In the genomic region with DNA sequence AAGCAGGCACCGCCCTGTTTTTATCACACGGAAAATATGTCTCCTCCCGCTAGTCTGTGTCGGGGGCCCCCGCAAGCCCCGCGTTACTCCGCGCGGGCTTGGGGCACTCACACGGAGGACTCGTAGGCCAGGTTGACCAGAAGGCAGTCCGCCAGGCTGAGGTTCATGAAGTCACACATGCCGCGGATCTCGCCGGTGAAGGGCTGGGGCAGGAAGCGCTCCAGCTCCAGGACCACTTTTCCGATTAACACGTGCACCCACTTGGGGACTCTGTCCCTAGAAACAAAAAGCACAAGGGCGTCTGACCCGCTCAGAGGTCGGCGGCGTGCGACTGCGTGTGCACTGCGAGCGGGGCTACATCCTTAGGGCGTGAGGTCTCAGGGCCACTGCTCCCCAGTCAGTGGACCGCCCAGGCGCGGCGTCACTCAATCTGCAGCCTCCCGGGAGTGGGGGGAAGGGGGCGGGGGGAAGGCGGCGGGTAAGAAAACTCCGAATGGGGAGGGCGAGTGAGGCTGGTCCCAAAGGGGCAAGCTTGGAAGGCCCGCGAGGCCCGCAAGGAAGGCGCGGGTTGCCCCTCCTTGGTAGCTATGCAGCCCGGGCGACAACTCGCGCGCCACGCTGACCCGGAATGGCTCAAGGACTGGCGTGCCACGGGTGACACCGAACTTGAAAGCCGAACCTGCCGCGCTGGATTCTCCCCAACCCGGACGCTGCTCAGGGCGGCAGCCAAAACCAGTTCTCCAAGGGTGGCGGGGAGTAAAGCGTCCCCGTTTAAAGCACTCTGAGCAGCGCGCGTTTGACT, we compare ENCODE assay signal across 9 cellular contexts. TPM values are rescaled to one million over a fixed set of nuclear protein-coding genes. Genes with fewer than 3 reads are reported as not detected.
A peak's percentile ranks its signal among the peaks of the same experiment; 100 is the strongest.
DNase-seq lines count a peak whose midpoint lies in the region; ATAC-seq and TF ChIP-seq lines count a peak whose summit lies in the region.
"Had no signal": no experiment of that assay in that cellular context is flagged by ENCODE, and none has a peak within 500 bp of the region (broad histone marks: within the 10 kb centered on the region; RNA-seq: fewer than 3 reads in every experiment).

No MANE protein-coding gene starts in this region.

- no peaks in the 10 kb centered on the region for H3K79me2 ChIP-seq in osteoblast (ENCODE audit: insufficient read depth, low read length)

- H3K27me3 ChIP-seq in CD4-positive, alpha-beta memory T cell (ENCODE audit: insufficient read depth, low read length): no peaks in the 10 kb centered on the region
- H3K27me3 ChIP-seq in SJSA1 (replicated peaks) (no peaks in the 10 kb centered on the region), osteoblast (ENCODE audit: insufficient read depth, low read length) (no peaks in the 10 kb centered on the region), thoracic aorta (replicated peaks; ENCODE audit: insufficient read depth) (no peaks in the 10 kb centered on the region)

- POLR2A ChIA-PET in CD4-positive, alpha-beta memory T cell (lab: Charles Lee; ENCODE audit: partially characterized antibody): interaction anchor here (0.7 to 2.9 kb wide), 23 partner anchors 8 to 1922 kb away, joined by 3 to 31 read pairs (median 4); partner anchors contain the start of genes CDKL2, G3BP2, NUP54 and RCHY1

- no peaks in the 10 kb centered on the region for H3K9me3 ChIP-seq in CD4-positive, alpha-beta memory T cell (ENCODE audit: control insufficient read depth in 1 of 2, low read length in 2 of 2)
- no peaks in the 10 kb centered on the region for H3K9me3 ChIP-seq in SJSA1 (replicated peaks)
- no peaks in the 10 kb centered on the region for H3K9me3 ChIP-seq in osteoblast (ENCODE audit: low read depth, low read length)
- no peaks in the 10 kb centered on the region for H3K9me3 ChIP-seq in thoracic aorta

- peak overlapping the region; percentile 81 for H3K4me2 ChIP-seq in osteoblast (ENCODE audit: insufficient read depth, low read length)

- peaks cover 10 to 35% (median 19%) of the 10 kb centered on the region in 4 donors for H3K4me1 Mint-ChIP-seq in CD4-positive, alpha-beta memory T cell
- H3K4me1 Mint-ChIP-seq in activated naive CD4-positive, alpha-beta T cell treated with anti-CD3 and anti-CD28 coated beads, Interleukin-2, amount 10 ng/mL, durations not matched to agents 7 days and 5 days: peaks cover 25% of the 10 kb centered on the region

- H3K27ac ChIP-seq in CD4-positive, alpha-beta memory T cell (ENCODE audit: low read depth, low read length): peak overlapping the region; percentile 75
- peak overlapping the region; percentile 28; the same call in 1 of the 2 replicates for H3K27ac ChIP-seq in SJSA1
- peak overlapping the region; percentile 57 for H3K27ac ChIP-seq in osteoblast (ENCODE audit: low read depth, low read length)
- peak overlapping the region; percentile 34 to 73 for H3K27ac ChIP-seq in thoracic aorta

- intact Hi-C loops in CD4-positive, alpha-beta memory T cell (cut with micrococcal nuclease): loop anchor here (1.0 to 10.0 kb wide), 7 partner anchors 50 to 1217 kb away; partner anchors contain the start of genes CCNG2, CCNI, G3BP2 and NUP54

- TF ChIP-seq CTCF in osteoblast (IDR thresholded peaks at IDR 0.05; ENCODE audit: extremely low read depth, low read depth, low read length): no peak
- TF ChIP-seq CTCF in thoracic aorta (IDR thresholded peaks at IDR 0.05): no peak

- H2AFZ ChIP-seq in osteoblast (ENCODE audit: low read length): peak overlapping the region; percentile 92

- H3K27me3 Mint-ChIP-seq in CD4-positive, alpha-beta memory T cell: no peaks in the 10 kb centered on the region
- H3K27me3 Mint-ChIP-seq in activated naive CD4-positive, alpha-beta T cell treated with anti-CD3 and anti-CD28 coated beads, Interleukin-2, amount 10 ng/mL, durations not matched to agents 7 days and 5 days: no peaks in the 10 kb centered on the region

- peaks cover 13 to 39% of the 10 kb centered on the region in 2 donors for H3K36me3 Mint-ChIP-seq in CD4-positive, alpha-beta memory T cell
- peaks cover 25% of the 10 kb centered on the region for H3K36me3 Mint-ChIP-seq in activated naive CD4-positive, alpha-beta T cell treated with anti-CD3 and anti-CD28 coated beads, Interleukin-2, amount 10 ng/mL, durations not matched to agents 7 days and 5 days

- H3K27ac Mint-ChIP-seq in CD4-positive, alpha-beta memory T cell: peak overlapping the region; percentile 96 to 98 (median 98)
- peak overlapping the region; percentile 99 for H3K27ac Mint-ChIP-seq in activated naive CD4-positive, alpha-beta T cell treated with anti-CD3 and anti-CD28 coated beads, Interleukin-2, amount 10 ng/mL, durations not matched to agents 7 days and 5 days

- no peaks in the 10 kb centered on the region for H3K9me3 Mint-ChIP-seq in CD4-positive, alpha-beta memory T cell
- no peaks in the 10 kb centered on the region for H3K9me3 Mint-ChIP-seq in activated naive CD4-positive, alpha-beta T cell treated with anti-CD3 and anti-CD28 coated beads, Interleukin-2, amount 10 ng/mL, durations not matched to agents 7 days and 5 days

- peaks cover 19% of the 10 kb centered on the region for H3K4me1 ChIP-seq in CD4-positive, alpha-beta memory T cell (ENCODE audit: insufficient read depth, low read length)
- H3K4me1 ChIP-seq in SJSA1 (replicated peaks) (peaks cover 6% of the 10 kb centered on the region; the same call in 1 of the 2 replicates), osteoblast (ENCODE audit: insufficient read depth, low read length) (peaks cover 5% of the 10 kb centered on the region), thoracic aorta (ENCODE audit: control insufficient read depth in 1 of 2, low read depth in 2 of 2) (peaks cover 3 to 14% of the 10 kb centered on the region in 2 donors)

- peak overlapping the region; percentile 97 to 99 (median 98) for H3K4me3 Mint-ChIP-seq in CD4-positive, alpha-beta memory T cell
- H3K4me3 Mint-ChIP-seq in activated naive CD4-positive, alpha-beta T cell treated with anti-CD3 and anti-CD28 coated beads, Interleukin-2, amount 10 ng/mL, durations not matched to agents 7 days and 5 days: peak overlapping the region; percentile 98

- CTCF ChIA-PET in CD4-positive, alpha-beta memory T cell (lab: Charles Lee; ENCODE audit: partially characterized antibody): interaction anchor here (1.1 to 2.2 kb wide), 9 partner anchors 9 to 213 kb away, joined by 3 to 20 read pairs (median 4); no protein-coding TSS in a partner anchor
- CTCF ChIA-PET in activated naive CD4-positive, alpha-beta T cell treated with anti-CD3 and anti-CD28 coated beads, Interleukin-2, amount 10 ng/mL, durations not matched to agents 7 days and 5 days (lab: Charles Lee): interaction anchor here (1.0 to 1.6 kb wide), 5 partner anchors 11 to 56 kb away, joined by 3 to 6 read pairs (median 4); partner anchors contain the start of gene SDAD1

- H3K36me3 ChIP-seq in CD4-positive, alpha-beta memory T cell (ENCODE audit: insufficient read depth, low read length): peaks cover 4% of the 10 kb centered on the region
- peaks cover 9% of the 10 kb centered on the region; the same call in 1 of the 2 replicates for H3K36me3 ChIP-seq in SJSA1
- peaks cover under 1% of the 10 kb centered on the region for H3K36me3 ChIP-seq in osteoblast (ENCODE audit: insufficient read depth, low read length)
- no peaks in the 10 kb centered on the region for H3K36me3 ChIP-seq in thoracic aorta

- no peaks in the 10 kb centered on the region for H4K20me1 ChIP-seq in osteoblast (ENCODE audit: insufficient read depth, low read length)

- peak; percentile 53 for ATAC-seq in HG03439 (IDR thresholded peaks at IDR 0.05; ENCODE audit: unreplicated experiment)
- ATAC-seq in thoracic aorta (ENCODE audit: insufficient number of reproducible peaks, low FRiP score, low read depth): peak; percentile 80

- DNase-seq in CD4-positive, alpha-beta memory T cell: peak; percentile 67 to 87 (median 72)
- DNase-seq in GM19238 (ENCODE audit: insufficient read length, low spot score): peak; percentile 71
- peak; percentile 63 to 76 for DNase-seq in SJSA1 (ENCODE audit: low read depth in 1 of 2, low spot score in 2 of 2)
- DNase-seq in activated naive CD4-positive, alpha-beta T cell treated with anti-CD3 and anti-CD28 coated beads, Interleukin-2, amount 10 ng/mL, durations not matched to agents 7 days and 5 days: peak; percentile 90
- peak; percentile 69 for DNase-seq in glomerular visceral epithelial cell (ENCODE audit: extremely low spot score)
- peak; percentile 96 for DNase-seq in osteoblast (ENCODE audit: insufficient read length, low spot score, missing footprints)
- peak; percentile 30 for DNase-seq in thoracic aorta (ENCODE audit: low spot score)

- peak overlapping the region; percentile 80 to 98 for H3K4me3 ChIP-seq in CD4-positive, alpha-beta memory T cell (ENCODE audit: low read length in 2 of 2)
- H3K4me3 ChIP-seq in SJSA1 (peak overlapping the region; percentile 56), osteoblast (ENCODE audit: insufficient read depth, low read length) (peak overlapping the region; percentile 80), thoracic aorta (peak overlapping the region; percentile 88)

RNA-seq across cellular contexts. Expression of gene NAAA, which starts 0.7 kb away (rescaled TPM):
- 10 to 100 TPM; 86.1 to 92.2 TPM for total RNA-seq in CD4-positive, alpha-beta memory T cell
- 100 to 1,000 TPM; 115 to 141 TPM for polyA plus RNA-seq in CD4-positive, alpha-beta memory T cell
- total RNA-seq in SJSA1 (2014; rRNA removed; shearing (Covaris generic)): 34.3 and 70.4 TPM in 2 replicates
- total RNA-seq in osteoblast: 25.6 and 27.9 TPM in 2 replicates
- 100 to 1,000 TPM; 142 to 152 TPM for total RNA-seq in thoracic aorta

RNA-seq across cellular contexts. Expression of gene PPEF2, which starts 37.8 kb away (rescaled TPM):
- under 1 TPM; 0.36 to 0.41 TPM for total RNA-seq in CD4-positive, alpha-beta memory T cell
- not detected for polyA plus RNA-seq in CD4-positive, alpha-beta memory T cell
- not detected in 2 replicates for total RNA-seq in SJSA1 (2014; rRNA removed; shearing (Covaris generic))
- total RNA-seq in osteoblast (not detected in 2 replicates), thoracic aorta (under 1 TPM in 1 of 2 donors, not detected in 1; 0.21 TPM)
- total RNA-seq: pulmonary artery endothelial cell had no signal

RNA-seq across cellular contexts. Expression of gene SDAD1, which starts 50.7 kb away (rescaled TPM):
- 10 to 100 TPM; 54.4 to 58.1 TPM for total RNA-seq in CD4-positive, alpha-beta memory T cell
- 100 to 1,000 TPM in 1 of 2 donors, 10 to 100 TPM in 1; 40.9 to 102 TPM for polyA plus RNA-seq in CD4-positive, alpha-beta memory T cell
- 41.0 and 45.1 TPM in 2 replicates for total RNA-seq in SJSA1 (2014; rRNA removed; shearing (Covaris generic))
- total RNA-seq in osteoblast: 36.2 and 41.5 TPM in 2 replicates
- 10 to 100 TPM; 34.3 to 51.9 TPM for total RNA-seq in thoracic aorta

Comparison
In these comparisons a context has a peak if more than half of its experiments do, and no peak if none do; other contexts are left out.
1. Peak in every context shown above with its lines: DNase-seq, ATAC-seq, H3K4me3 ChIP-seq and H3K27ac ChIP-seq.
2. DNase-seq: peak in every context shown above with its lines; median percentile 96 in osteoblast; 90 in activated naive CD4-positive, alpha-beta T cell treated with anti-CD3 and anti-CD28 coated beads, Interleukin-2, amount 10 ng/mL, durations not matched to agents 7 days and 5 days; 72 in CD4-positive, alpha-beta memory T cell; 71 in GM19238; 70 in SJSA1; 69 in glomerular visceral epithelial cell; 30 in thoracic aorta.